Comparison of ENCODE assay signal across 12 cellular contexts in genomic region chr5:54884195-54884536, GRCh38.
DNase-seq lines count a peak whose midpoint lies in the region; ATAC-seq, FAIRE-seq and TF ChIP-seq lines count a peak whose summit lies in the region.
"Had no signal": no experiment of that assay in that cellular context is flagged by ENCODE, and none has a peak within 500 bp of the region (broad histone marks: within the 10 kb centered on the region; RNA-seq: fewer than 3 reads in every experiment).

No MANE protein-coding gene starts in this region.

- peak overlapping the region; percentile 70 for H3K4me3 ChIP-seq in GM23338
- peak overlapping the region; percentile 10 for H3K4me3 ChIP-seq in astrocyte of the spinal cord (ENCODE audit: low read depth, low read length)
- peak overlapping the region; percentile 5 to 33 (median 19) for H3K4me3 ChIP-seq in keratinocyte (ENCODE audit: control insufficient read depth in 2 of 3, extremely low read depth in 1 of 3, insufficient read depth in 2 of 3, low read depth in 1 of 3, low read length in 3 of 3)
- H3K4me3 ChIP-seq in skeletal muscle tissue (ENCODE audit: low read length in 3 of 3), result peak overlapping the region in 2 of 3 donors; percentile 60 to 65
- H3K4me3 ChIP-seq in mucosa of descending colon, result no peak overlapping the region

- H3F3A ChIP-seq in GM23338 (replicated peaks; ENCODE audit: low read depth), result no peaks in the 10 kb centered on the region

- H3K36me3 Mint-ChIP-seq in GM23338 (ENCODE audit: low read depth), result peaks cover 31% of the 10 kb centered on the region
- H3K36me3 Mint-ChIP-seq in activated T-cell treated with anti-CD3 and anti-CD28 coated beads, Interleukin-2, amount 50 U/mL, for 72 hours (ENCODE audit: insufficient read depth in 2 of 2), result peaks cover 4% of the 10 kb centered on the region in 2 donors

- H2AFZ ChIP-seq in GM23338, result peak overlapping the region; percentile 67
- H2AFZ ChIP-seq in keratinocyte (ENCODE audit: control insufficient read depth, low read length), result no peak overlapping the region

- in situ Hi-C loops in astrocyte of the spinal cord (cut with HindIII; ENCODE audit: low sequenced_read_pairs), result no loop called here

- H4K20me1 ChIP-seq in GM23338 (replicated peaks; ENCODE audit: insufficient read depth) (no peaks in the 10 kb centered on the region), keratinocyte (ENCODE audit: control insufficient read depth, extremely low read depth, insufficient read depth, low read length) (no peaks in the 10 kb centered on the region)

- H3K27me3 ChIP-seq in GM23338 (ENCODE audit: insufficient read depth) (peaks cover 37% of the 10 kb centered on the region), keratinocyte (ENCODE audit: control insufficient read depth, extremely low read depth, insufficient read depth, low read length) (peaks cover 8% of the 10 kb centered on the region), skeletal muscle tissue (ENCODE audit: control insufficient read depth in 3 of 3, insufficient read depth in 3 of 3, low read length in 3 of 3) (peaks cover 7 to 20% (median 17%) of the 10 kb centered on the region in 3 donors)

- H3K27me3 Mint-ChIP-seq in GM23338 (ENCODE audit: insufficient read depth, low read depth, poor library complexity), result peaks cover 20% of the 10 kb centered on the region
- H3K27me3 Mint-ChIP-seq in activated T-cell treated with anti-CD3 and anti-CD28 coated beads, Interleukin-2, amount 50 U/mL, for 72 hours (ENCODE audit: low read depth), result peaks cover 83% of the 10 kb centered on the region

- peaks cover 3% of the 10 kb centered on the region for H3K9me3 ChIP-seq in keratinocyte (ENCODE audit: control insufficient read depth, low read depth, low read length)
- no peaks in the 10 kb centered on the region for H3K9me3 ChIP-seq in skeletal muscle tissue (ENCODE audit: control insufficient read depth in 3 of 3, low read length in 3 of 3)
- no peaks in the 10 kb centered on the region for H3K9me3 ChIP-seq in mucosa of descending colon

- no peak overlapping the region for H3K27ac ChIP-seq in GM23338 (ENCODE audit: low read depth)
- H3K27ac ChIP-seq in keratinocyte (ENCODE audit: control insufficient read depth, insufficient read depth, low read length), result no peak overlapping the region
- H3K27ac ChIP-seq in skeletal muscle tissue (ENCODE audit: low read depth, low read length), result no peak overlapping the region
- H3K27ac ChIP-seq: parathyroid adenoma had no signal

- H3K4me2 ChIP-seq in GM23338, result peak overlapping the region; percentile 76
- peak overlapping the region; percentile 47 for H3K4me2 ChIP-seq in keratinocyte (ENCODE audit: control insufficient read depth, extremely low read depth, insufficient read depth, low read depth, low read length)

- intact Hi-C loops in mucosa of descending colon (cut with DNase I, micrococcal nuclease), result no loop called here

- H3K9me2 ChIP-seq in GM23338 (ENCODE audit: insufficient read depth), result peaks cover 9% of the 10 kb centered on the region; the same call in 1 of the 2 replicates

- TF ChIP-seq CTCF in GM23338 (conservative IDR thresholded peaks at IDR 0.05; ENCODE audit: low read depth in 2 of 2) (no peak), astrocyte of the spinal cord (IDR thresholded peaks at IDR 0.05; ENCODE audit: low read depth, low read length) (no peak), keratinocyte (optimal IDR thresholded peaks at IDR 0.05 in 1 of 3, IDR thresholded peaks at IDR 0.05 in 1 of 3, conservative IDR thresholded peaks at IDR 0.05 in 1 of 3; ENCODE audit: extremely low read depth in 1 of 3, insufficient read depth in 2 of 3, low read length in 3 of 3) (no peak), mucosa of descending colon (IDR thresholded peaks at IDR 0.05) (no peak)

- FAIRE-seq in keratinocyte (lab: Jason Lieb, UNC), result no peak
- FAIRE-seq: endometrium had no signal

- H3K36me3 ChIP-seq in GM23338 (ENCODE audit: insufficient read depth), result peaks cover 7% of the 10 kb centered on the region; the same call in 1 of the 2 replicates
- no peaks in the 10 kb centered on the region for H3K36me3 ChIP-seq in keratinocyte (ENCODE audit: control insufficient read depth in 2 of 2, extremely low read depth in 1 of 2, insufficient read depth in 2 of 2, low read length in 2 of 2)
- H3K36me3 ChIP-seq in skeletal muscle tissue (ENCODE audit: control insufficient read depth in 3 of 3, insufficient read depth in 3 of 3, low read length in 3 of 3), result no peaks in the 10 kb centered on the region
- H3K36me3 ChIP-seq in mucosa of descending colon (ENCODE audit: low read depth), result no peaks in the 10 kb centered on the region

- ATAC-seq in GM23338, result peak; percentile 8; the same call in 2 of the 3 replicates
- ATAC-seq in activated T-cell treated with anti-CD3 and anti-CD28 coated beads, Interleukin-2, amount 50 U/mL, for 72 hours (replicated peaks in 1 of 2), result no peak
- ATAC-seq in mucosa of descending colon, result no peak

- no peaks in the 10 kb centered on the region for H3K9me1 ChIP-seq in keratinocyte (ENCODE audit: control insufficient read depth, extremely low read depth, insufficient read depth, low read length)

- H3K4me1 Mint-ChIP-seq in GM23338, result peaks cover 26% of the 10 kb centered on the region
- peaks cover 21% of the 10 kb centered on the region for H3K4me1 Mint-ChIP-seq in activated T-cell treated with anti-CD3 and anti-CD28 coated beads, Interleukin-2, amount 50 U/mL, for 72 hours (ENCODE audit: low read depth)

- peaks cover 37% of the 10 kb centered on the region for H3K9me3 Mint-ChIP-seq in GM23338
- no peaks in the 10 kb centered on the region for H3K9me3 Mint-ChIP-seq in activated T-cell treated with anti-CD3 and anti-CD28 coated beads, Interleukin-2, amount 50 U/mL, for 72 hours

- DNase-seq in GM23338 (ENCODE audit: low spot score) (no peak), astrocyte of the spinal cord (ENCODE audit: low read depth, low spot score) (no peak), keratinocyte (ENCODE audit: low read depth, low spot score) (no peak), T-helper 1 cell (no peak), mucosa of descending colon (no peak)
- no peak for DNase-seq in activated T-cell treated with anti-CD3 and anti-CD28 coated beads, Interleukin-2, amount 50 U/mL, for 72 hours
- no peak for DNase-seq in stimulated activated CD4-positive, alpha-beta T cell treated with anti-CD3 and anti-CD28 coated beads, Interleukin-12 subunit alpha, Interleukin-12 subunit beta, amount 100 ng/mL, for 4 hours
- DNase-seq: activated T-cell treated with anti-CD3 and anti-CD28 coated beads, Interleukin-2, amount 50 U/mL, for 48 hours; NCI-H748 treated with DMSO at 0.1 percent for 48 hours had no signal

- H3K79me2 ChIP-seq in GM23338 (replicated peaks; ENCODE audit: insufficient read depth) (no peaks in the 10 kb centered on the region), keratinocyte (ENCODE audit: control insufficient read depth, insufficient read depth, low read length) (no peaks in the 10 kb centered on the region)
- H3K79me2 ChIP-seq: parathyroid adenoma had no signal

- H3K4me1 ChIP-seq in GM23338 (ENCODE audit: insufficient read depth) (peaks cover 14% of the 10 kb centered on the region), keratinocyte (ENCODE audit: control insufficient read depth, extremely low read depth, insufficient read depth, low read length) (peaks cover 39% of the 10 kb centered on the region), skeletal muscle tissue (ENCODE audit: control insufficient read depth in 3 of 3, insufficient read depth in 3 of 3, low read length in 3 of 3) (peaks cover 5 to 7% (median 6%) of the 10 kb centered on the region in 3 donors), mucosa of descending colon (ENCODE audit: low read depth) (peaks cover 4% of the 10 kb centered on the region)
- H3K4me1 ChIP-seq: parathyroid adenoma had no signal

- H3K9ac ChIP-seq in keratinocyte (ENCODE audit: control insufficient read depth, extremely low read depth, insufficient read depth, low read length) (peak overlapping the region; percentile 60), skeletal muscle tissue (ENCODE audit: low read depth in 1 of 3, low read length in 3 of 3) (no peak overlapping the region)
- H3K9ac ChIP-seq: parathyroid adenoma had no signal

- no peak overlapping the region for H3K27ac Mint-ChIP-seq in GM23338
- no peak overlapping the region for H3K27ac Mint-ChIP-seq in activated T-cell treated with anti-CD3 and anti-CD28 coated beads, Interleukin-2, amount 50 U/mL, for 72 hours

- dilution Hi-C loops in keratinocyte (cut with MboI; ENCODE audit: extremely low pct_ligation_motif_present, low sequenced_read_pairs), result no loop called here

- H3K4me3 Mint-ChIP-seq in GM23338, result peak overlapping the region; percentile 77
- H3K4me3 Mint-ChIP-seq in activated T-cell treated with anti-CD3 and anti-CD28 coated beads, Interleukin-2, amount 50 U/mL, for 72 hours, result peak overlapping the region in 1 of 2 donors; percentile 12
